Comparison of ENCODE assay signal across 11 cellular contexts in the genomic region with DNA sequence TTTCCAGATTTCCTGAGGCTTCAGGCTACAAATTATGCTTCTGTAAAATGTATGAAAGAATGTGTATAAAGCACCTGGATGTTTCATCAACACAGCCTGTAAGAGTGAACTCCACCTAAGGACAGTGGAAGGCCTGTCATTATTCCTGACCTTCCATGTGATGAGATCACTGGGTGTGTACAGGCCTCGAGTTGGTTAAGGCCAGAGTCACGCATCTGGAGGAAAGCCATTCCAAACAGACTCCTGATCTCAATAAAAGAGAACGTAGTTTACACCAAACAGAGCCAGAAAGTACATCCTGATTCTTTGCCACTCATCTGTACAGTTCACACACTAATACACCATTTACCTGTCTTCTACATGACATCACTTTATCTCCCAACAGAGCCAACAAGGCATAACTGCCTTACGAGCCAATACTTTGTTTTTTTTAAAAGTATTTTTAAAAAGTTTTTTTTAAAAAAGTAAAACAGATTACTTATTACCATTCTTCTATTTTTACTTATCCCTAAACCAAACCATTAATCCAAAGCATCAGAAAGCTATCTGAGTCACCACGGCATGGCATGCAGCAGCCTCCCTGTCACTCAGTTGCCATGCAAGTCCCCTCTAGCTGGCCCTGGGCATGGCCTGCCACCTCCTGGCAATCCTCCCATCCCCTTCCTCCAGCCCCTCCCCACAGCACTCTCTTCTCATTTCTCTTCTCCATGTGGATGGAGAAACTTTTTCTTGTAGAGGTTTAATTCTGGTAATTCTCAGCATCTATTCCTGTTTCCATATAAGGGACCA.
DNase-seq lines count a peak whose midpoint lies in the region; ATAC-seq and TF ChIP-seq lines count a peak whose summit lies in the region.
"Had no signal": no experiment of that assay in that cellular context is flagged by ENCODE, and none has a peak within 500 bp of the region (broad histone marks: within the 10 kb centered on the region; RNA-seq: fewer than 3 reads in every experiment).

No MANE protein-coding gene starts in this region.

- H3K4me3 ChIP-seq in choroid plexus epithelial cell (ENCODE audit: low read depth, low read length) (no peak overlapping the region), tibial artery (no peak overlapping the region), MM.1S (ENCODE audit: low read length) (no peak overlapping the region)
- H3K4me3 ChIP-seq: GM12878 had no signal

- peaks cover 12% of the 10 kb centered on the region for H3K4me1 Mint-ChIP-seq in activated T-cell treated with anti-CD3 and anti-CD28 coated beads, Interleukin-2, amount 50 U/mL, for 24 hours (ENCODE audit: low read depth)

- H3K4me2 ChIP-seq in MM.1S (ENCODE audit: low read depth, low read length) = no peak overlapping the region

- H3K9me3 Mint-ChIP-seq in activated T-cell treated with anti-CD3 and anti-CD28 coated beads, Interleukin-2, amount 50 U/mL, for 24 hours = no peaks in the 10 kb centered on the region

- H3K27ac Mint-ChIP-seq in activated T-cell treated with anti-CD3 and anti-CD28 coated beads, Interleukin-2, amount 50 U/mL, for 24 hours = peak overlapping the region; percentile 63

- H3K27ac ChIP-seq in tibial artery (peak overlapping the region; percentile 26 to 52), MM.1S (ENCODE audit: low read length) (no peak overlapping the region)

- no peak for DNase-seq in activated T-cell treated with anti-CD3 and anti-CD28 coated beads, Interleukin-2, amount 50 U/mL, for 24 hours
- DNase-seq in activated T-cell treated with anti-CD3 and anti-CD28 coated beads for 4 hours (no peak), choroid plexus epithelial cell (ENCODE audit: low read depth) (peak; percentile 49), kidney glomerular epithelial cell (lab: John Stamatoyannopoulos, UW) (peak; percentile 65), tibial artery (no peak), MM.1S (no peak), NCI-H526 treated with DMSO at 0.1 percent for 48 hours (lab: John Stamatoyannopoulos, UW) (no peak)
- DNase-seq: activated CD4-positive, alpha-beta T cell treated with anti-CD3 and anti-CD28 coated beads, Interleukin-2, amount 50 U/mL, for 4 hours; trophoblast cell had no signal

- no peaks in the 10 kb centered on the region for H3F3A ChIP-seq in MM.1S (ENCODE audit: insufficient read depth, low read length)

- no peaks in the 10 kb centered on the region for H4K20me1 ChIP-seq in MM.1S (ENCODE audit: insufficient read depth, low read length)

- no peak overlapping the region for H3K4me3 Mint-ChIP-seq in activated T-cell treated with anti-CD3 and anti-CD28 coated beads, Interleukin-2, amount 50 U/mL, for 24 hours

- TF ChIP-seq CTCF in choroid plexus epithelial cell (conservative IDR thresholded peaks at IDR 0.05; ENCODE audit: low read depth, low read length) (no peak), tibial artery (IDR thresholded peaks at IDR 0.05) (no peak), MM.1S (IDR thresholded peaks at IDR 0.05; ENCODE audit: low read length) (no peak)

- no peaks in the 10 kb centered on the region for H3K79me2 ChIP-seq in MM.1S (ENCODE audit: low read length)

- no peaks in the 10 kb centered on the region for H3K9me3 ChIP-seq in tibial artery
- H3K9me3 ChIP-seq in MM.1S (replicated peaks; ENCODE audit: insufficient read depth, low read length) = no peaks in the 10 kb centered on the region

- H3K27me3 ChIP-seq in tibial artery (no peaks in the 10 kb centered on the region), MM.1S (replicated peaks; ENCODE audit: insufficient read depth, low read length) (no peaks in the 10 kb centered on the region)

- H3K9me2 ChIP-seq in MM.1S (replicated peaks; ENCODE audit: insufficient read depth, low read length) = no peaks in the 10 kb centered on the region

- H3K36me3 Mint-ChIP-seq in activated T-cell treated with anti-CD3 and anti-CD28 coated beads, Interleukin-2, amount 50 U/mL, for 24 hours (ENCODE audit: low read depth) = peaks cover 97% of the 10 kb centered on the region

- intact Hi-C loops in tibial artery (cut with DNase I; ENCODE audit: low total_unique reads) = no loop called here

- ATAC-seq in GM18867 (IDR thresholded peaks at IDR 0.05; ENCODE audit: unreplicated experiment) = no peak
- ATAC-seq: GM12878 had no signal

- H3K36me3 ChIP-seq in tibial artery (peaks cover 28 to 65% (median 52%) of the 10 kb centered on the region in 3 donors), MM.1S (replicated peaks; ENCODE audit: insufficient read depth, low read length) (no peaks in the 10 kb centered on the region; the same call in 1 of the 2 replicates)

- no peak overlapping the region for H2AFZ ChIP-seq in MM.1S (ENCODE audit: low read length)

- H3K4me1 ChIP-seq in tibial artery (peaks cover 0 to 38% (median 12%) of the 10 kb centered on the region in 4 donors), MM.1S (ENCODE audit: low read length) (no peaks in the 10 kb centered on the region)

- no peak overlapping the region for H3K9ac ChIP-seq in MM.1S (ENCODE audit: low read length)

- no peaks in the 10 kb centered on the region for H3K27me3 Mint-ChIP-seq in activated T-cell treated with anti-CD3 and anti-CD28 coated beads, Interleukin-2, amount 50 U/mL, for 24 hours

Comparison
In these comparisons a context has a peak if more than half of its experiments do, and no peak if none do; other contexts are left out.
1. DNase-seq: peak in choroid plexus epithelial cell (single experiment) and kidney glomerular epithelial cell (single experiment); none in activated T-cell treated with anti-CD3 and anti-CD28 coated beads, Interleukin-2, amount 50 U/mL, for 24 hours (single experiment), activated T-cell treated with anti-CD3 and anti-CD28 coated beads for 4 hours (single experiment), tibial artery (0 of 2), MM.1S (single experiment) and NCI-H526 treated with DMSO at 0.1 percent for 48 hours (single experiment).